ENCODE assay signal across 26 cellular contexts in genomic region chr22:36472689-36473088, GRCh38. TPM values are rescaled to one million over a fixed set of nuclear protein-coding genes. Genes with fewer than 3 reads are reported as not detected.
DNase-seq lines count a peak whose midpoint lies in the region; ATAC-seq and TF ChIP-seq lines count a peak whose summit lies in the region.
"Had no signal": no experiment of that assay in that cellular context is flagged by ENCODE, and none has a peak within 500 bp of the region (broad histone marks: within the 10 kb centered on the region; RNA-seq: fewer than 3 reads in every experiment).

No MANE protein-coding gene starts in this region.

- peaks cover 19% of the 10 kb centered on the region for H3K9me1 ChIP-seq in IMR-90 (ENCODE audit: insufficient read depth, low read length)

- TF ChIP-seq RAD21 in IMR-90 (IDR thresholded peaks at IDR 0.05; ENCODE audit: low read length): no peak

- no peak overlapping the region for H3K18ac ChIP-seq in IMR-90 (ENCODE audit: low read depth, low read length)

- no peak overlapping the region for H2AFZ ChIP-seq in IMR-90 (replicated peaks; ENCODE audit: low read length, poor library complexity)

- H3K27ac ChIP-seq in IMR-90 (ENCODE audit: insufficient read depth, low read length): peak overlapping the region; percentile 4; the same call in 1 of the 2 replicates
- peak overlapping the region; percentile 59 to 87 (median 73) for H3K27ac ChIP-seq in adrenal gland
- peak overlapping the region; percentile 74 for H3K27ac ChIP-seq in muscle layer of duodenum (ENCODE audit: low read length)
- H3K27ac ChIP-seq in spleen: peak overlapping the region in 5 of 8 donors; percentile 45 to 78 (median 72)
- H3K27ac ChIP-seq: foreskin keratinocyte, WERI-Rb-1 had no signal

- H3K14ac ChIP-seq in IMR-90 (replicated peaks; ENCODE audit: low read depth, low read length): peak overlapping the region; percentile 89; the same call in 1 of the 2 replicates

- no peak for DNase-seq in IMR-90
- DNase-seq in adrenal gland: peak in 6 of 7 donors; percentile 56 to 79 (median 62)
- no peak for DNase-seq in spleen
- no peak for DNase-seq in NCI-H1694 (lab: John Stamatoyannopoulos, UW)
- DNase-seq in foreskin melanocyte: no peak
- DNase-seq: activated CD4-positive, alpha-beta T cell treated with anti-CD3 and anti-CD28 coated beads, Interleukin-2, amount 50 U/mL, for 1 hour; activated gamma-delta T cell; amniotic stem cell; CD4-positive, alpha-beta T cell; central memory CD4-positive, alpha-beta T cell; DMS 273 treated with DMSO at 0.1 percent for 48 hours; dorsolateral prefrontal cortex; foreskin keratinocyte; H9; hypothalamus; mucosa of descending colon; NCI-H146; NCI-H2171; NCI-H524; SK-N-SH; stimulated activated CD4-positive, alpha-beta T cell treated with anti-CD3 and anti-CD28 coated beads, Interleukin-12 subunit alpha, Interleukin-12 subunit beta, amount 100 ng/mL, for 4 hours; WERI-Rb-1 had no signal

- H3K4me3 ChIP-seq in IMR-90 (ENCODE audit: insufficient read depth, low read depth, low read length) (no peak overlapping the region), adrenal gland (no peak overlapping the region), muscle layer of duodenum (ENCODE audit: low read depth in 1 of 2, low read length in 2 of 2) (peak overlapping the region in 1 of 2 donors; percentile 21), spleen (no peak overlapping the region)
- H3K4me3 ChIP-seq: dorsolateral prefrontal cortex, K562, mucosa of descending colon had no signal

- H3K9ac ChIP-seq in IMR-90 (ENCODE audit: low read depth, low read length): no peak overlapping the region
- H3K9ac ChIP-seq: SK-N-SH had no signal

- peak overlapping the region; percentile 69; the same call in 1 of the 2 replicates for H3K23ac ChIP-seq in IMR-90 (ENCODE audit: low read depth, low read length)

- H3K56ac ChIP-seq in IMR-90 (ENCODE audit: extremely low read depth, insufficient read depth, low read length): no peak overlapping the region; the same call in 1 of the 2 replicates

- 100% methylated on average over 1 of the region's 13 CpGs; no CpG with 5 or more reads in 1 of the 2 experiments for WGBS in IMR-90 (ENCODE audit: extremely low coverage in 2 of 2, insufficient read length in 1 of 2), 2 experiments
- WGBS in adrenal gland, 4 donors: 36 to 53% (median 47%) methylated on average over 12 to 13 of the region's 13 CpGs
- 77 to 89% (median 87%) methylated on average over 13 of the region's 13 CpGs for WGBS in spleen, 5 donors

- H3K4ac ChIP-seq in IMR-90 (ENCODE audit: low read depth, low read length): peak overlapping the region; percentile 100

- H2BK20ac ChIP-seq in IMR-90 (ENCODE audit: low read depth, low read length): no peak overlapping the region

- peak overlapping the region; percentile 91; the same call in 1 of the 3 replicates for H2BK15ac ChIP-seq in IMR-90 (ENCODE audit: low read depth, low read length)

- H3K79me1 ChIP-seq in IMR-90 (ENCODE audit: low read depth in 1 of 2, low read length in 2 of 2): peaks cover 21 to 71% of the 10 kb centered on the region in 2 experiments

- dilution Hi-C loops in IMR-90 (cut with HindIII; ENCODE audit: low sequenced_read_pairs, unreplicated experiment): no loop called here

- peaks cover 14% of the 10 kb centered on the region for H4K20me1 ChIP-seq in IMR-90 (ENCODE audit: insufficient read depth, low read length)

- CTCF ChIA-PET in IMR-90 (lab: Yijun Ruan, JAX): no interaction called here

- no peak for TF ChIP-seq POLR2A in IMR-90 (IDR thresholded peaks at IDR 0.05; ENCODE audit: low read depth, low read length)
- TF ChIP-seq POLR2A in adrenal gland (IDR thresholded peaks at IDR 0.05): peak in 1 of 2 donors; percentile 7
- no peak for TF ChIP-seq POLR2A in spleen (IDR thresholded peaks at IDR 0.05)

- H2BK5ac ChIP-seq in IMR-90 (ENCODE audit: low read depth, low read length, poor library complexity, severe bottlenecking): peak overlapping the region; percentile 37

- peaks cover 36% of the 10 kb centered on the region for H3K36me3 ChIP-seq in IMR-90 (ENCODE audit: control insufficient read depth, insufficient read depth, low read length)
- H3K36me3 ChIP-seq in adrenal gland (replicated peaks in 1 of 2): peaks cover 0 to 58% of the 10 kb centered on the region in 2 donors
- H3K36me3 ChIP-seq in muscle layer of duodenum (ENCODE audit: control insufficient read depth in 1 of 2, insufficient read depth in 2 of 2, low read length in 2 of 2): peaks cover 37 to 58% of the 10 kb centered on the region in 2 donors
- peaks cover 0 to 81% (median 56%) of the 10 kb centered on the region in 6 donors for H3K36me3 ChIP-seq in spleen

- no peak overlapping the region for H3K4me2 ChIP-seq in IMR-90 (ENCODE audit: low read depth, low read length)
- H3K4me2 ChIP-seq: SK-N-SH had no signal

- H3K4me1 ChIP-seq in IMR-90 (ENCODE audit: control insufficient read depth, insufficient read depth, low read length) (peaks cover 23% of the 10 kb centered on the region), adrenal gland (replicated peaks in 1 of 2) (peaks cover 26 to 43% of the 10 kb centered on the region in 2 donors), muscle layer of duodenum (ENCODE audit: control insufficient read depth in 1 of 2, insufficient read depth in 2 of 2, low read length in 2 of 2) (peaks cover 6 to 36% of the 10 kb centered on the region in 2 donors), spleen (peaks cover 5 to 87% (median 41%) of the 10 kb centered on the region in 6 donors)

- in situ Hi-C loops in IMR-90 (cut with MboI; ENCODE audit: low sequenced_read_pairs): no loop called here

- ATAC-seq in IMR-90 (ENCODE audit: low read depth) (no peak), HG03039 (IDR thresholded peaks at IDR 0.05; ENCODE audit: unreplicated experiment) (no peak), HG03342 (IDR thresholded peaks at IDR 0.05; ENCODE audit: unreplicated experiment) (no peak)
- ATAC-seq: foreskin keratinocyte, K562, mucosa of descending colon had no signal

- POLR2A ChIA-PET in IMR-90 (lab: Charles Lee; ENCODE audit: unreplicated experiment): no interaction called here

- H4K91ac ChIP-seq in IMR-90 (ENCODE audit: insufficient read depth, low read depth, low read length): peak overlapping the region; percentile 10; the same call in 1 of the 2 replicates

- H2BK120ac ChIP-seq in IMR-90 (ENCODE audit: low read depth, low read length): peak overlapping the region; percentile 100

- H3K27me3 ChIP-seq in IMR-90 (ENCODE audit: control insufficient read depth, insufficient read depth, low read length): no peaks in the 10 kb centered on the region
- no peaks in the 10 kb centered on the region for H3K27me3 ChIP-seq in adrenal gland
- H3K27me3 ChIP-seq in muscle layer of duodenum (ENCODE audit: low read depth, low read length): no peaks in the 10 kb centered on the region
- H3K27me3 ChIP-seq in spleen (replicated peaks in 1 of 7): no peaks in the 10 kb centered on the region
- H3K27me3 ChIP-seq: dorsolateral prefrontal cortex, foreskin keratinocyte had no signal

- peak overlapping the region; percentile 92 for H2AK9ac ChIP-seq in IMR-90 (replicated peaks; ENCODE audit: low read depth, low read length, poor library complexity)

- intact Hi-C loops in IMR-90 (cut with micrococcal nuclease): no loop called here
- intact Hi-C loops in adrenal gland (cut with DNase I): loop anchor here in 1 of 2 donors (5.0 kb wide), 1 partner anchor 170 kb away; no protein-coding TSS in a partner anchor
- intact Hi-C loops in spleen (cut with DNase I; ENCODE audit: low total_unique reads): loop anchor here (5.0 kb wide), 1 partner anchor 170 kb away; no protein-coding TSS in a partner anchor

- BruUV-seq in IMR-90 (replicated peaks; lab: Mats Ljungman, UMichigan): no TSS peak

- H3K9me3 ChIP-seq in IMR-90 (ENCODE audit: control insufficient read depth, insufficient read depth, low read length) (no peaks in the 10 kb centered on the region), adrenal gland (replicated peaks in 1 of 3) (no peaks in the 10 kb centered on the region), muscle layer of duodenum (ENCODE audit: control insufficient read depth in 1 of 2, low read length in 2 of 2) (no peaks in the 10 kb centered on the region), spleen (no peaks in the 10 kb centered on the region)
- H3K9me3 ChIP-seq: mucosa of descending colon, SK-N-SH had no signal

- no peak for TF ChIP-seq CTCF in IMR-90 (conservative IDR thresholded peaks at IDR 0.05; ENCODE audit: low read depth, low read length)
- no peak for TF ChIP-seq CTCF in adrenal gland (IDR thresholded peaks at IDR 0.05)
- TF ChIP-seq CTCF in spleen (IDR thresholded peaks at IDR 0.05 in 8 of 11, conservative IDR thresholded peaks at IDR 0.05 in 3 of 11): no peak

- peak overlapping the region; percentile 65 for H2AK5ac ChIP-seq in IMR-90 (ENCODE audit: low read depth, low read length)

- no peak overlapping the region for H4K5ac ChIP-seq in IMR-90 (ENCODE audit: low read depth, low read length)

- peak overlapping the region in 1 of 2 experiments; percentile 87; a peak in 2 of 4 replicates for H4K8ac ChIP-seq in IMR-90 (ENCODE audit: low read depth in 2 of 2, low read length in 2 of 2)

RNA-seq across cellular contexts. Expression of gene TXN2, which starts 8.8 kb away (rescaled TPM):
- total RNA-seq in IMR-90 (2012; rRNA removed) (49.6 and 51.7 TPM in 2 replicates), adrenal gland (100 to 1,000 TPM; 160 to 245 (median 190) TPM), spleen (10 to 100 TPM; 52.6 to 87.1 (median 64.6) TPM)
- polyA plus RNA-seq in IMR-90 (2012; rRNA removed) (166 and 175 TPM in 2 replicates), adrenal gland (100 to 1,000 TPM; 213 to 241 (median 223) TPM), spleen (100 to 1,000 TPM in 1 of 3 donors, 10 to 100 TPM in 2; 70.5 to 105 (median 90.1) TPM)
- polyA plus RNA-seq in IMR-90 (2012; cell fraction: cytosol; rRNA removed): 175 and 176 TPM in 2 replicates
- polyA plus RNA-seq in IMR-90 (2012; cell fraction: nucleus; rRNA removed; ENCODE audit: low replicate concordance): 99.2 and 111 TPM in 2 replicates

RNA-seq across cellular contexts. Expression of gene FOXRED2, which starts 34.2 kb away (rescaled TPM):
- total RNA-seq in IMR-90 (2012; rRNA removed): 1.6 and 1.7 TPM in 2 replicates
- 4.0 and 4.1 TPM in 2 replicates for polyA plus RNA-seq in IMR-90 (2012; rRNA removed)
- polyA plus RNA-seq in IMR-90 (2012; cell fraction: cytosol; rRNA removed): 2.6 and 4.0 TPM in 2 replicates
- 2.5 and 4.6 TPM in 2 replicates for polyA plus RNA-seq in IMR-90 (2012; cell fraction: nucleus; rRNA removed; ENCODE audit: low replicate concordance)
- 10 to 100 TPM; 16.1 to 37.6 (median 28.2) TPM for total RNA-seq in adrenal gland
- polyA plus RNA-seq in adrenal gland: 10 to 100 TPM in 1 of 3 donors, 1 to 10 TPM in 2; 5.5 to 13.3 (median 6.4) TPM
- 10 to 100 TPM; 19.4 to 42.0 (median 27.0) TPM for total RNA-seq in spleen
- 1 to 10 TPM; 1.1 to 3.0 (median 1.5) TPM for polyA plus RNA-seq in spleen

RNA-seq across cellular contexts. Expression of gene EIF3D, which starts 56.3 kb away (rescaled TPM):
- total RNA-seq in IMR-90 (2012; rRNA removed): 512 and 746 TPM in 2 replicates
- 335 and 339 TPM in 2 replicates for polyA plus RNA-seq in IMR-90 (2012; rRNA removed)
- 440 and 592 TPM in 2 replicates for polyA plus RNA-seq in IMR-90 (2012; cell fraction: cytosol; rRNA removed)
- 315 and 390 TPM in 2 replicates for polyA plus RNA-seq in IMR-90 (2012; cell fraction: nucleus; rRNA removed; ENCODE audit: low replicate concordance)
- total RNA-seq in adrenal gland: 100 to 1,000 TPM; 121 to 319 (median 187) TPM
- 100 to 1,000 TPM; 118 to 174 (median 174) TPM for polyA plus RNA-seq in adrenal gland
- total RNA-seq in spleen: 100 to 1,000 TPM; 194 to 428 (median 215) TPM
- 100 to 1,000 TPM; 212 to 282 (median 240) TPM for polyA plus RNA-seq in spleen

Comparison
In these comparisons a context has a peak if more than half of its experiments do, and no peak if none do; other contexts are left out.
1. DNase-seq: peak in adrenal gland (6 of 7); none in IMR-90 (single experiment), spleen (single experiment), NCI-H1694 (single experiment) and foreskin melanocyte (single experiment).
2. H3K27ac ChIP-seq: peak in every context shown above with its lines; median percentile 74 in muscle layer of duodenum; 73 in adrenal gland; 72 in spleen; 4 in IMR-90.